1 cellular context compared by ENCODE assay signal in genomic region chr12:115687094-115687493, GRCh38.
TF ChIP-seq lines count a peak whose summit lies in the region.

No MANE protein-coding gene starts in this region.

TF ChIP-seq in GM23338, 12 proteins besides CTCF, POLR2A, EP300 and RAD21 (continued from another document):
- no peak for TF ChIP-seq ZNF462 (CRISPR knock-in tag; IDR thresholded peaks at IDR 0.05)
- no peak for TF ChIP-seq ETS1 (IDR thresholded peaks at IDR 0.05)
- no peak for TF ChIP-seq ZNF331 (CRISPR knock-in tag; IDR thresholded peaks at IDR 0.05; ENCODE audit: low read depth)
- no peak for TF ChIP-seq POLR2AphosphoS5 (IDR thresholded peaks at IDR 0.05; ENCODE audit: low read depth)
- TF ChIP-seq JUNB (IDR thresholded peaks at IDR 0.05; ENCODE audit: unreplicated experiment) = no peak
- TF ChIP-seq CREB1 (CRISPR knock-in tag; IDR thresholded peaks at IDR 0.05; ENCODE audit: low read depth) = no peak
- TF ChIP-seq EZH2 (IDR thresholded peaks at IDR 0.05; ENCODE audit: low read depth, unreplicated experiment) = no peak
